17 cellular contexts compared by ENCODE assay signal in the genomic region with DNA sequence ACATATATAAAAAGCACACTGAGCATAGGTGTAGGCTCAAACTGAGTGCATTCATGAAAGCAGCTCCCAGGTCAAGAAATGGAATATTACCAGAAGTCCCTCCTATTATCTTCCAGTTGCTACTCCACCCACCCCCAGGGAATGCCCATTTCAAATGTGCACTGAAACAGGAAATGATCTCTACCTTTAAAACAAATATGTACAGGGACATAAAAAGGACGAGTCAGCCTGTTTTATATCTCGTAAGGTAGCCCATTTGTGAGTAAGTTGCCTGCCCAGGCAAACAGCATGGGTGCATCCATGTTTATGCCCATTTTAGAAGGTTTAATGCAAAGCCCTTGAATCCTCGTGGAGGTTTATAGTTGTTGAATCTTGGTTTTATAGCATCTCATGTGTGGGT. TPM values are rescaled to one million over a fixed set of nuclear protein-coding genes. Genes with fewer than 3 reads are reported as not detected.
DNase-seq lines count a peak whose midpoint lies in the region; ATAC-seq and TF ChIP-seq lines count a peak whose summit lies in the region.
"Had no signal": no experiment of that assay in that cellular context is flagged by ENCODE, and none has a peak within 500 bp of the region (broad histone marks: within the 10 kb centered on the region; RNA-seq: fewer than 3 reads in every experiment).

No MANE protein-coding gene starts in this region.

- H2AFZ ChIP-seq in GM23338: no peak overlapping the region

- no peaks in the 10 kb centered on the region for H3K9me2 ChIP-seq in GM23338 (ENCODE audit: insufficient read depth)
- H3K9me2 ChIP-seq: SK-N-SH had no signal

- no peaks in the 10 kb centered on the region for H4K20me1 ChIP-seq in GM23338 (replicated peaks; ENCODE audit: insufficient read depth)

- H3K4me3 ChIP-seq in LNCaP clone FGC (ENCODE audit: low read depth, low read length): no peak overlapping the region
- H3K4me3 ChIP-seq in mucosa of rectum (ENCODE audit: low read length in 2 of 2): no peak overlapping the region
- H3K4me3 ChIP-seq in GM23338: no peak overlapping the region

- H3K4me3 Mint-ChIP-seq in GM23338: no peak overlapping the region
- H3K4me3 Mint-ChIP-seq: CD14-positive monocyte had no signal

- H3K9me3 Mint-ChIP-seq in GM23338: no peaks in the 10 kb centered on the region

- H3K27me3 ChIP-seq in mucosa of rectum (ENCODE audit: control insufficient read depth in 2 of 2, insufficient read depth in 2 of 2, low read length in 2 of 2) (peaks cover 0 to 4% of the 10 kb centered on the region in 2 donors), GM23338 (ENCODE audit: insufficient read depth) (peaks cover 10% of the 10 kb centered on the region)

- no peaks in the 10 kb centered on the region for H3K4me1 Mint-ChIP-seq in GM23338

- peak overlapping the region; percentile 89 for H3K27ac ChIP-seq in VCaP
- H3K27ac ChIP-seq in mucosa of rectum (ENCODE audit: low read depth in 2 of 2, low read length in 2 of 2): peak overlapping the region; percentile 49 to 83
- H3K27ac ChIP-seq in GM23338 (ENCODE audit: low read depth): no peak overlapping the region

- ATAC-seq in GM23338: no peak
- no peak for ATAC-seq in HG02938 (IDR thresholded peaks at IDR 0.05; ENCODE audit: unreplicated experiment)

- H3K27ac Mint-ChIP-seq in GM23338: no peak overlapping the region
- H3K27ac Mint-ChIP-seq: CD14-positive monocyte had no signal

- TF ChIP-seq CTCF in LNCaP clone FGC (IDR thresholded peaks at IDR 0.05; ENCODE audit: control insufficient read depth, extremely low read depth, insufficient read depth) (no peak), VCaP (conservative IDR thresholded peaks at IDR 0.05) (no peak), GM23338 (conservative IDR thresholded peaks at IDR 0.05; ENCODE audit: low read depth in 2 of 2) (no peak)

- H3K79me2 ChIP-seq in GM23338 (replicated peaks; ENCODE audit: insufficient read depth): no peaks in the 10 kb centered on the region

- H3K4me2 ChIP-seq in GM23338: no peak overlapping the region
- H3K4me2 ChIP-seq: SK-N-SH had no signal

- peaks cover 0 to 7% of the 10 kb centered on the region in 2 donors for H3K9me3 ChIP-seq in mucosa of rectum (ENCODE audit: control insufficient read depth in 2 of 2, low read length in 2 of 2)
- H3K9me3 ChIP-seq: SK-N-SH had no signal

- peak overlapping the region in 1 of 2 donors; percentile 9 for H3K9ac ChIP-seq in mucosa of rectum (ENCODE audit: low read depth in 1 of 2, low read length in 2 of 2)
- H3K9ac ChIP-seq: SK-N-SH had no signal

- H3K36me3 ChIP-seq in mucosa of rectum (ENCODE audit: control insufficient read depth in 2 of 2, insufficient read depth in 2 of 2, low read length in 2 of 2) (peaks cover 0 to 4% of the 10 kb centered on the region in 2 donors), GM23338 (ENCODE audit: insufficient read depth) (no peaks in the 10 kb centered on the region)

- no peaks in the 10 kb centered on the region for H3F3A ChIP-seq in GM23338 (replicated peaks; ENCODE audit: low read depth)

- H3K4me1 ChIP-seq in mucosa of rectum (ENCODE audit: control insufficient read depth in 2 of 2, insufficient read depth in 2 of 2, low read length in 2 of 2): peaks cover 20 to 55% of the 10 kb centered on the region in 2 donors
- H3K4me1 ChIP-seq in GM23338 (ENCODE audit: insufficient read depth): no peaks in the 10 kb centered on the region

- peak; percentile 72 for DNase-seq in DMS153 treated with DMSO at 0.1 percent for 48 hours (lab: John Stamatoyannopoulos, UW; ENCODE audit: unreplicated experiment)
- DNase-seq in LNCaP clone FGC (ENCODE audit: low read depth): peak; percentile 84
- DNase-seq in GM23338 (ENCODE audit: low spot score): no peak
- no peak for DNase-seq in NCI-H2196 (lab: John Stamatoyannopoulos, UW; ENCODE audit: unreplicated experiment)
- DNase-seq: AML-193, GF-D8, HCEC 1CT, Kasumi-1, NCI-H1105, NCI-H1694, NCI-H526, SHP77 treated with DMSO at 0.1 percent for 48 hours, SK-N-SH had no signal

- peaks cover 3% of the 10 kb centered on the region for H3K27me3 Mint-ChIP-seq in GM23338 (ENCODE audit: insufficient read depth, low read depth, poor library complexity)

- H3K36me3 Mint-ChIP-seq in GM23338 (ENCODE audit: low read depth): no peaks in the 10 kb centered on the region

TF ChIP-seq in GM23338, 12 proteins besides CTCF, POLR2A, EP300 and RAD21 (continues in another document):
- TF ChIP-seq EZH2 (IDR thresholded peaks at IDR 0.05; ENCODE audit: low read depth, unreplicated experiment) (no peak), ETS1 (IDR thresholded peaks at IDR 0.05) (no peak), ZNF331 (CRISPR knock-in tag; IDR thresholded peaks at IDR 0.05; ENCODE audit: low read depth) (no peak), EZH2phosphoT487 (IDR thresholded peaks at IDR 0.05; ENCODE audit: unreplicated experiment) (no peak), NANOG (IDR thresholded peaks at IDR 0.05; ENCODE audit: borderline replicate concordance) (no peak), ZNF114 (CRISPR knock-in tag; IDR thresholded peaks at IDR 0.05) (no peak), POLR2AphosphoS5 (IDR thresholded peaks at IDR 0.05; ENCODE audit: low read depth) (no peak), JUNB (IDR thresholded peaks at IDR 0.05; ENCODE audit: unreplicated experiment) (no peak), STAT1 (IDR thresholded peaks at IDR 0.05; ENCODE audit: unreplicated experiment) (no peak)

RNA-seq across cellular contexts. Expression of gene FFAR4, which starts 10.4 kb away (rescaled TPM):
- total RNA-seq in GM23338 (2014; rRNA removed; shearing (Covaris generic)): not detected in 2 replicates
- 0.06 TPM in 1 of 2 replicates, not detected in the other for polyA plus RNA-seq in GM23338 (2016; fragmentation: Nextera tagmentation; extraction: Ambion mirVana)
- polyA plus RNA-seq: SK-N-SH had no signal

RNA-seq across cellular contexts. Expression of gene RBP4, which starts 24.1 kb away (rescaled TPM):
- 0.23 and 1.0 TPM in 2 replicates for total RNA-seq in GM23338 (2014; rRNA removed; shearing (Covaris generic))
- polyA plus RNA-seq in GM23338 (2016; fragmentation: Nextera tagmentation; extraction: Ambion mirVana): 0.47 and 0.79 TPM in 2 replicates
- polyA plus RNA-seq: SK-N-SH had no signal

RNA-seq across cellular contexts. Expression of gene PDE6C, which starts 35.4 kb away (rescaled TPM):
- total RNA-seq in GM23338 (2014; rRNA removed; shearing (Covaris generic)): not detected in 2 replicates
- polyA plus RNA-seq in GM23338 (2016; fragmentation: Nextera tagmentation; extraction: Ambion mirVana): 0.06 and 0.17 TPM in 2 replicates
- polyA plus RNA-seq: CD14-positive monocyte, SK-N-SH had no signal

Comparison
In these comparisons a context has a peak if more than half of its experiments do, and no peak if none do; other contexts are left out.
1. DNase-seq: peak in DMS153 treated with DMSO at 0.1 percent for 48 hours (single experiment) and LNCaP clone FGC (single experiment); none in GM23338 (single experiment) and NCI-H2196 (single experiment).